8 cellular contexts compared by ENCODE assay signal in the genomic region with DNA sequence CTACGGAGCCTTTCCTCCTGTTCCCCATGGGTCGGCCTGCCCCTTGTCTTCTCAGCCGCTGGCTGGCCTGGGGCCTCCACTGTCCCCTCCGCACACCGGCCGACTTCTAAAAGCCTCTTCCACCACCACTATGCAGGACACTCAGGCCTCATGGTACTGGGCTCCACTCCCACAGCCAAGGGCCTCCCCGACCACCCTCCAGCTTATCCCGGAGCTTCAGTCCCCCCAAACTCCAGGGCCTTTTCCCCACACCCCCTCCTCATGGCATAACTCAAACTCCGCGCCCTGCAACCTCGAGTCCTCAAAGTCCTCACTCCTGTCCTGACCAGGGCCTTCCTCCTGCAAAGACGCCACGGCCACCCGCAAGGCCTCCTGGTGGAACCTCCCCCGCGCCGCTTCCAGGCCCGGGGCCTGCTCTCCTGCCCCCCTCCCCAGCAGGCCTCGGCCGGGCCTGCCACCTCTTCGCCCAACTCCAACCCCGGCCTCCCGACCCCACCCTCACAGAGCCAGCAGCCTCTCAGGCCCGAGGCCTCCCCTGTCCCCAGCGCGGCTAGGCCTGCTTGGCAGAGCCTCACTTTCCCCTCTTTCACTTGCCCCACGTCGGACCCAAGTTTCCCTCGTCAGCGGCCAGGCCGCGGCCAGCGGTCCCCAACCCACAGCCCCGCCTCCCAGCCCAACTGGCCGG. TPM values are rescaled to one million over a fixed set of nuclear protein-coding genes. Genes with fewer than 3 reads are reported as not detected.
A peak's percentile ranks its signal among the peaks of the same experiment; 100 is the strongest.
DNase-seq lines count a peak whose midpoint lies in the region; ATAC-seq and TF ChIP-seq lines count a peak whose summit lies in the region.

No MANE protein-coding gene starts in this region.

- H3K9ac ChIP-seq in GM23248: peak overlapping the region; percentile 100

- H3K27me3 ChIP-seq in BJ (ENCODE audit: control insufficient read depth, insufficient read depth, low read length): no peaks in the 10 kb centered on the region
- no peaks in the 10 kb centered on the region for H3K27me3 ChIP-seq in GM23248 (replicated peaks; ENCODE audit: insufficient read depth)
- no peaks in the 10 kb centered on the region for H3K27me3 ChIP-seq in lung (ENCODE audit: control insufficient read depth, insufficient read depth)

- DNase-seq in BJ (ENCODE audit: low read depth) (no peak), GM23248 (peak; percentile 71), ecto neural progenitor cell (ENCODE audit: low spot score) (peak; percentile 81), lung (ENCODE audit: low spot score) (no peak), cerebellar cortex (ENCODE audit: low spot score) (no peak)
- peak in 1 of 2 donors; percentile 70 for DNase-seq in stimulated activated naive CD8-positive, alpha-beta T cell treated with anti-CD3 and anti-CD28 coated beads, Interleukin-15, amount 100 ng/mL, for 72 hours

- peaks cover 97% of the 10 kb centered on the region for H3K79me2 ChIP-seq in GM23248 (ENCODE audit: insufficient read depth)

- peaks cover 50% of the 10 kb centered on the region for H3K4me1 Mint-ChIP-seq in stimulated activated naive CD8-positive, alpha-beta T cell treated with anti-CD3 and anti-CD28 coated beads, Interleukin-15, amount 100 ng/mL, for 72 hours

- CTCF ChIA-PET in BJ (lab: Yijun Ruan, JAX): interaction anchor here (0.9 to 1.2 kb wide), 2 partner anchors 27 to 47 kb away, joined by 4 read pairs; no protein-coding TSS in a partner anchor

- POLR2A ChIA-PET in BJ (lab: Charles Lee): no interaction called here

- H3K36me3 ChIP-seq in BJ (ENCODE audit: control insufficient read depth, insufficient read depth, low read length) (peaks cover 9% of the 10 kb centered on the region), GM23248 (ENCODE audit: low read depth) (peaks cover 16% of the 10 kb centered on the region), lung (ENCODE audit: control insufficient read depth in 2 of 2, insufficient read depth in 2 of 2, low read length in 2 of 2) (peaks cover 6% of the 10 kb centered on the region in 2 donors)

- in situ Hi-C loops in GM23248 (cut with MboI): no loop called here

- H3K4me3 ChIP-seq in BJ (ENCODE audit: low read depth, low read length) (peak overlapping the region; percentile 92), GM23248 (peak overlapping the region; percentile 98), lung (peak overlapping the region; percentile 94)

- no peaks in the 10 kb centered on the region for H3K27me3 Mint-ChIP-seq in stimulated activated naive CD8-positive, alpha-beta T cell treated with anti-CD3 and anti-CD28 coated beads, Interleukin-15, amount 100 ng/mL, for 72 hours

- no peaks in the 10 kb centered on the region for H3K9me2 ChIP-seq in GM23248 (ENCODE audit: insufficient read depth)

- no peaks in the 10 kb centered on the region for H3K9me3 Mint-ChIP-seq in stimulated activated naive CD8-positive, alpha-beta T cell treated with anti-CD3 and anti-CD28 coated beads, Interleukin-15, amount 100 ng/mL, for 72 hours

- H3F3A ChIP-seq in GM23248 (ENCODE audit: insufficient read depth): peaks cover 32% of the 10 kb centered on the region; the same call in 1 of the 2 replicates

- TF ChIP-seq CTCF in BJ (IDR thresholded peaks at IDR 0.05; ENCODE audit: insufficient read depth, low read depth, low read length) (no peak), lung (IDR thresholded peaks at IDR 0.05; ENCODE audit: control extremely low read depth, extremely low read depth) (no peak)

- H2AFZ ChIP-seq in GM23248: peak overlapping the region; percentile 76; the same call in 1 of the 2 replicates

- no peaks in the 10 kb centered on the region for H3K9me3 ChIP-seq in GM23248 (ENCODE audit: low read depth)
- no peaks in the 10 kb centered on the region for H3K9me3 ChIP-seq in lung (ENCODE audit: control insufficient read depth in 2 of 2, insufficient read depth in 1 of 2, low read length in 1 of 2)

- peak overlapping the region; percentile 100 for H3K27ac Mint-ChIP-seq in stimulated activated naive CD8-positive, alpha-beta T cell treated with anti-CD3 and anti-CD28 coated beads, Interleukin-15, amount 100 ng/mL, for 72 hours

- peak overlapping the region; percentile 97 for H3K27ac ChIP-seq in GM23248
- peak overlapping the region; percentile 93 to 99 for H3K27ac ChIP-seq in lung (ENCODE audit: low read depth in 1 of 2, low read length in 1 of 2)

- peak overlapping the region; percentile 98 to 99 for H3K4me3 Mint-ChIP-seq in stimulated activated naive CD8-positive, alpha-beta T cell treated with anti-CD3 and anti-CD28 coated beads, Interleukin-15, amount 100 ng/mL, for 72 hours

- 1 to 2% methylated on average over 9 to 35 of the region's 35 CpGs for WGBS in GM23248 (ENCODE audit: low coverage in 1 of 2, low lambda C conversion rate in 2 of 2, missing lambda C conversion rate in 2 of 2), 2 experiments
- WGBS in lung, 2 donors: 4 to 7% methylated on average over 35 of the region's 35 CpGs

- ATAC-seq in SK-N-SH treated with all-trans-retinoic acid at 6 μM for 48 hours: peak; percentile 3; the same call in 2 of the 3 replicates
- no peak for ATAC-seq in lung (ENCODE audit: insufficient read depth, low FRiP score)
- peak; percentile 38 for ATAC-seq in stimulated activated naive CD8-positive, alpha-beta T cell treated with anti-CD3 and anti-CD28 coated beads, Interleukin-15, amount 100 ng/mL, for 72 hours
- no peak for ATAC-seq in GM21390 (IDR thresholded peaks at IDR 0.05; ENCODE audit: unreplicated experiment)

- peak overlapping the region; percentile 94 for H3K4me2 ChIP-seq in GM23248 (ENCODE audit: unreplicated experiment)

- H3K4me1 ChIP-seq in GM23248 (ENCODE audit: insufficient read depth): peaks cover 19% of the 10 kb centered on the region
- peaks cover 10 to 11% of the 10 kb centered on the region in 2 donors for H3K4me1 ChIP-seq in lung (ENCODE audit: control insufficient read depth in 2 of 2, insufficient read depth in 2 of 2, low read length in 2 of 2)

- H4K20me1 ChIP-seq in GM23248 (ENCODE audit: insufficient read depth): no peaks in the 10 kb centered on the region; the same call in 1 of the 2 replicates

TF ChIP-seq in SK-N-SH treated with all-trans-retinoic acid at 6 μM for 48 hours, 23 proteins besides CTCF, POLR2A, EP300 and RAD21 (continues in another document):
- TF ChIP-seq, protein P1, sequence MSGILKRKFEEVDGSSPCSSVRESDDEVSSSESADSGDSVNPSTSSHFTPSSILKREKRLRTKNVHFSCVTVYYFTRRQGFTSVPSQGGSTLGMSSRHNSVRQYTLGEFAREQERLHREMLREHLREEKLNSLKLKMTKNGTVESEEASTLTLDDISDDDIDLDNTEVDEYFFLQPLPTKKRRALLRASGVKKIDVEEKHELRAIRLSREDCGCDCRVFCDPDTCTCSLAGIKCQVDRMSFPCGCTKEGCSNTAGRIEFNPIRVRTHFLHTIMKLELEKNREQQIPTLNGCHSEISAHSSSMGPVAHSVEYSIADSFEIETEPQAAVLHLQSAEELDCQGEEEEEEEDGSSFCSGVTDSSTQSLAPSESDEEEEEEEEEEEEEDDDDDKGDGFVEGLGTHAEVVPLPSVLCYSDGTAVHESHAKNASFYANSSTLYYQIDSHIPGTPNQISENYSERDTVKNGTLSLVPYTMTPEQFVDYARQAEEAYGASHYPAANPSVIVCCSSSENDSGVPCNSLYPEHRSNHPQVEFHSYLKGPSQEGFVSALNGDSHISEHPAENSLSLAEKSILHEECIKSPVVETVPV (CRISPR knock-in tag; IDR thresholded peaks at IDR 0.05): no peak
- TF ChIP-seq ARNTL (CRISPR knock-in tag; IDR thresholded peaks at IDR 0.05; ENCODE audit: borderline replicate concordance, low read depth) (no peak), ZFP30 (CRISPR knock-in tag; IDR thresholded peaks at IDR 0.05) (no peak), ZC3H10 (CRISPR knock-in tag; IDR thresholded peaks at IDR 0.05) (no peak), ZNF565 (CRISPR knock-in tag; conservative IDR thresholded peaks at IDR 0.05; ENCODE audit: low read depth) (no peak), CSDC2 (CRISPR knock-in tag; IDR thresholded peaks at IDR 0.05) (no peak)
- TF ChIP-seq, protein P2, sequence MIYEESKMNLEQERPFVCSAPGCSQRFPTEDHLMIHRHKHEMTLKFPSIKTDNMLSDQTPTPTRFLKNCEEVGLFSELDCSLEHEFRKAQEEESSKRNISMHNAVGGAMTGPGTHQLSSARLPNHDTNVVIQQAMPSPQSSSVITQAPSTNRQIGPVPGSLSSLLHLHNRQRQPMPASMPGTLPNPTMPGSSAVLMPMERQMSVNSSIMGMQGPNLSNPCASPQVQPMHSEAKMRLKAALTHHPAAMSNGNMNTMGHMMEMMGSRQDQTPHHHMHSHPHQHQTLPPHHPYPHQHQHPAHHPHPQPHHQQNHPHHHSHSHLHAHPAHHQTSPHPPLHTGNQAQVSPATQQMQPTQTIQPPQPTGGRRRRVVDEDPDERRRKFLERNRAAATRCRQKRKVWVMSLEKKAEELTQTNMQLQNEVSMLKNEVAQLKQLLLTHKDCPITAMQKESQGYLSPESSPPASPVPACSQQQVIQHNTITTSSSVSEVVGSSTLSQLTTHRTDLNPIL (CRISPR knock-in tag; IDR thresholded peaks at IDR 0.05; ENCODE audit: low read depth): no peak

RNA-seq across cellular contexts. Expression of a gene that starts 1.9 kb away (rescaled TPM):
- polyA plus RNA-seq in BJ (2011; rRNA removed) (70.5 and 101 TPM in 2 replicates), GM23248 (2016; fragmentation: Nextera tagmentation; extraction: Ambion mirVana) (103 and 108 TPM in 2 replicates), lung (10 to 100 TPM; 21.6 to 38.9 TPM)
- 70.2 and 118 TPM in 2 replicates for polyA minus RNA-seq in BJ (2011; rRNA and poly(A)+ RNA removed)
- 131 and 133 TPM in 2 replicates for total RNA-seq in GM23248 (2014; rRNA removed; shearing (Covaris generic))
- 10 to 100 TPM; 61.6 to 63.0 TPM for total RNA-seq in lung

RNA-seq across cellular contexts. Expression of a gene that starts 1.9 kb away (rescaled TPM):
- 188 and 449 TPM in 2 replicates for polyA plus RNA-seq in BJ (2011; rRNA removed)
- polyA minus RNA-seq in BJ (2011; rRNA and poly(A)+ RNA removed): 33.4 and 47.9 TPM in 2 replicates
- total RNA-seq in GM23248 (2014; rRNA removed; shearing (Covaris generic)): 334 and 337 TPM in 2 replicates
- 237 and 238 TPM in 2 replicates for polyA plus RNA-seq in GM23248 (2016; fragmentation: Nextera tagmentation; extraction: Ambion mirVana)
- 100 to 1,000 TPM; 159 to 311 TPM for total RNA-seq in lung
- polyA plus RNA-seq in lung: 100 to 1,000 TPM; 297 to 400 TPM

RNA-seq across cellular contexts. Expression of a gene that starts 39.1 kb away (rescaled TPM):
- polyA plus RNA-seq in BJ (2011; rRNA removed) (24.0 and 24.2 TPM in 2 replicates), GM23248 (2016; fragmentation: Nextera tagmentation; extraction: Ambion mirVana) (11.4 and 14.9 TPM in 2 replicates), lung (10 to 100 TPM; 11.2 to 17.8 TPM)
- polyA minus RNA-seq in BJ (2011; rRNA and poly(A)+ RNA removed): 27.8 and 37.3 TPM in 2 replicates
- 11.7 and 12.5 TPM in 2 replicates for total RNA-seq in GM23248 (2014; rRNA removed; shearing (Covaris generic))
- 10 to 100 TPM; 28.9 to 29.3 TPM for total RNA-seq in lung

RNA-seq across cellular contexts. Expression of a gene that starts 54.0 kb away (rescaled TPM):
- 4.3 and 5.6 TPM in 2 replicates for polyA plus RNA-seq in BJ (2011; rRNA removed)
- polyA minus RNA-seq in BJ (2011; rRNA and poly(A)+ RNA removed): 5.2 and 7.3 TPM in 2 replicates
- 1.9 and 3.0 TPM in 2 replicates for total RNA-seq in GM23248 (2014; rRNA removed; shearing (Covaris generic))
- 4.4 and 4.9 TPM in 2 replicates for polyA plus RNA-seq in GM23248 (2016; fragmentation: Nextera tagmentation; extraction: Ambion mirVana)
- total RNA-seq in lung: 1 to 10 TPM; 2.1 to 2.2 TPM
- polyA plus RNA-seq in lung: 1 to 10 TPM in 1 of 2 donors, under 1 TPM in 1; 0.72 to 2.0 TPM

Comparison
In these comparisons a context has a peak if more than half of its experiments do, and no peak if none do; other contexts are left out.
1. DNase-seq: peak in GM23248 (single experiment) and ecto neural progenitor cell (single experiment); none in BJ (single experiment), lung (single experiment) and cerebellar cortex (single experiment).
2. ATAC-seq: peak in SK-N-SH treated with all-trans-retinoic acid at 6 μM for 48 hours (single experiment) and stimulated activated naive CD8-positive, alpha-beta T cell treated with anti-CD3 and anti-CD28 coated beads, Interleukin-15, amount 100 ng/mL, for 72 hours (single experiment); none in lung (single experiment) and GM21390 (single experiment).
3. Peak in every context shown above with its lines, with median percentiles within 50 percentile points of each other: H3K4me3 ChIP-seq.